In genomic region chr15:85925649-85926237, GRCh38 we compare ENCODE assay signal across 26 cellular contexts.
"Had no signal": no experiment of that assay in that cellular context is flagged by ENCODE, and none has a peak within 500 bp of the region (broad histone marks: within the 10 kb centered on the region; RNA-seq: fewer than 3 reads in every experiment).

No MANE protein-coding gene starts in this region.

- H3K27me3 ChIP-seq: ascending aorta, body of pancreas, Peyer's patch, SJCRH30 had no signal

- H3K27ac Mint-ChIP-seq: activated CD8-positive, alpha-beta T cell treated with anti-CD3 and anti-CD28 coated beads, Interleukin-2, amount 10 ng/mL, durations not matched to agents 7 days and 5 days had no signal

- H3K27ac ChIP-seq: ascending aorta, body of pancreas, Peyer's patch, RWPE1, SJCRH30, WERI-Rb-1 had no signal

- DNase-seq: activated CD4-positive, alpha-beta T cell treated with anti-CD3 and anti-CD28 coated beads for 4 hours; activated CD8-positive, alpha-beta memory T cell treated with anti-CD3 and anti-CD28 coated beads, Interleukin-2, amount 50 U/mL, for 48 hours; activated CD8-positive, alpha-beta T cell treated with anti-CD3 and anti-CD28 coated beads, Interleukin-2, amount 10 ng/mL, durations not matched to agents 7 days and 5 days; activated naive CD4-positive, alpha-beta T cell treated with anti-CD3 and anti-CD28 coated beads, Interleukin-2, amount 50 U/mL, for 16 hours; activated T-cell treated with anti-CD3 and anti-CD28 coated beads, Interleukin-2, amount 50 U/mL, for 1 hour; amniotic stem cell; body of pancreas; Karpas-422; NCI-H1048; NCI-H146; NCI-H187 treated with DMSO at 0.1 percent for 48 hours; NCI-H2081 treated with DMSO at 0.1 percent for 48 hours; NCI-H2227 treated with DMSO at 0.1 percent for 48 hours; NCI-H446 treated with DMSO at 0.1 percent for 48 hours; NCI-H526; NK-92 treated with Interleukin-12 subunit alpha and Interleukin-12 subunit beta, amount 100 ng/mL, for 24 hours; Peyer's patch; Right ventricle myocardium superior; SJCRH30; SK-N-SH; T-helper 1 cell; WERI-Rb-1 had no signal

- H3K4me1 ChIP-seq: ascending aorta, body of pancreas, Peyer's patch, SJCRH30 had no signal

- ATAC-seq: activated CD4-positive, CD25-positive, alpha-beta regulatory T cell treated with anti-CD3 and anti-CD28 coated beads, Interleukin-2, amount 50 U/mL, for 24 hours; activated CD8-positive, alpha-beta T cell treated with anti-CD3 and anti-CD28 coated beads, Interleukin-2, amount 10 ng/mL, durations not matched to agents 7 days and 5 days; body of pancreas; K562 had no signal

- H3K36me3 ChIP-seq: ascending aorta, Peyer's patch, SJCRH30, WERI-Rb-1 had no signal

- H3K4me3 Mint-ChIP-seq: activated CD8-positive, alpha-beta T cell treated with anti-CD3 and anti-CD28 coated beads, Interleukin-2, amount 10 ng/mL, durations not matched to agents 7 days and 5 days had no signal

- H3K4me3 ChIP-seq: ascending aorta, body of pancreas, K562, Peyer's patch, SJCRH30 had no signal

- H3K9me3 ChIP-seq: ascending aorta, body of pancreas, Peyer's patch, SJCRH30, SK-N-SH had no signal

- H3K9ac ChIP-seq: SK-N-SH had no signal
